ENCODE assay signal across 8 cellular contexts in genomic region chr20:35092524-35093244, GRCh38. TPM values are rescaled to one million over a fixed set of nuclear protein-coding genes. Genes with fewer than 3 reads are reported as not detected.
DNase-seq lines count a peak whose midpoint lies in the region; ATAC-seq and TF ChIP-seq lines count a peak whose summit lies in the region.

A gene with protein sequence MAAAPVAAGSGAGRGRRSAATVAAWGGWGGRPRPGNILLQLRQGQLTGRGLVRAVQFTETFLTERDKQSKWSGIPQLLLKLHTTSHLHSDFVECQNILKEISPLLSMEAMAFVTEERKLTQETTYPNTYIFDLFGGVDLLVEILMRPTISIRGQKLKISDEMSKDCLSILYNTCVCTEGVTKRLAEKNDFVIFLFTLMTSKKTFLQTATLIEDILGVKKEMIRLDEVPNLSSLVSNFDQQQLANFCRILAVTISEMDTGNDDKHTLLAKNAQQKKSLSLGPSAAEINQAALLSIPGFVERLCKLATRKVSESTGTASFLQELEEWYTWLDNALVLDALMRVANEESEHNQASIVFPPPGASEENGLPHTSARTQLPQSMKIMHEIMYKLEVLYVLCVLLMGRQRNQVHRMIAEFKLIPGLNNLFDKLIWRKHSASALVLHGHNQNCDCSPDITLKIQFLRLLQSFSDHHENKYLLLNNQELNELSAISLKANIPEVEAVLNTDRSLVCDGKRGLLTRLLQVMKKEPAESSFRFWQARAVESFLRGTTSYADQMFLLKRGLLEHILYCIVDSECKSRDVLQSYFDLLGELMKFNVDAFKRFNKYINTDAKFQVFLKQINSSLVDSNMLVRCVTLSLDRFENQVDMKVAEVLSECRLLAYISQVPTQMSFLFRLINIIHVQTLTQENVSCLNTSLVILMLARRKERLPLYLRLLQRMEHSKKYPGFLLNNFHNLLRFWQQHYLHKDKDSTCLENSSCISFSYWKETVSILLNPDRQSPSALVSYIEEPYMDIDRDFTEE (minus strand): TSS chr20:35092807. CDS start chr20:35092781, 26 bp downstream.

- DNase-seq in AG08396 (ENCODE audit: low spot score) (peak; percentile 92), NCI-H2196 (lab: John Stamatoyannopoulos, UW; ENCODE audit: unreplicated experiment) (peak; percentile 91), activated B cell treated with CpG ODN at 0.5 μM for 24 hours (peak; percentile 87), iris pigment epithelial cell (ENCODE audit: low read depth) (peak; percentile 86)
- DNase-seq in central memory CD4-positive, alpha-beta T cell: peak; percentile 87
- peak; percentile 76 to 85 (median 79) for DNase-seq in stimulated activated CD4-positive, alpha-beta T cell treated with anti-CD3 and anti-CD28 coated beads, Interleukin-12 subunit alpha, Interleukin-12 subunit beta, amount 100 ng/mL, for 48 hours (ENCODE audit: low read depth in 2 of 3, low spot score in 1 of 3)

- H3K9me3 Mint-ChIP-seq in activated B cell treated with CpG ODN at 0.5 μM for 24 hours: no peaks in the 10 kb centered on the region

- H3K27ac Mint-ChIP-seq in activated B cell treated with CpG ODN at 0.5 μM for 24 hours: peak within 1 kb of the TSS; percentile 91

- ATAC-seq in GM18867 (IDR thresholded peaks at IDR 0.05; ENCODE audit: unreplicated experiment) (peak; percentile 90), HG03103 (IDR thresholded peaks at IDR 0.05; ENCODE audit: low read depth, unreplicated experiment) (peak; percentile 82), activated B cell treated with CpG ODN at 0.5 μM for 24 hours (ENCODE audit: low read depth) (peak; percentile 97)

- POLR2A ChIA-PET in activated B cell treated with CpG ODN at 0.5 μM for 24 hours (lab: Charles Lee): interaction anchor here (0.6 to 1.7 kb wide), 13 partner anchors 12 to 984 kb away, joined by 3 to 13 read pairs (median 4); partner anchors contain the start of genes EDEM2, EIF6, GGT7 and RBM39

- H3K4me1 Mint-ChIP-seq in activated B cell treated with CpG ODN at 0.5 μM for 24 hours: peaks cover 49% of the 10 kb centered on the region

- peaks cover 11% of the 10 kb centered on the region for H3K36me3 Mint-ChIP-seq in activated B cell treated with CpG ODN at 0.5 μM for 24 hours (ENCODE audit: low read depth)

- peak; percentile 34 for TF ChIP-seq CTCF in activated B cell treated with CpG ODN at 0.5 μM for 24 hours (IDR thresholded peaks at IDR 0.05)

- H3K4me3 Mint-ChIP-seq in activated B cell treated with CpG ODN at 0.5 μM for 24 hours: peak within 1 kb of the TSS; percentile 95

- intact Hi-C loops in activated B cell treated with CpG ODN at 0.5 μM for 24 hours (cut with micrococcal nuclease): loop anchor here (1.0 to 5.0 kb wide), 10 partner anchors 37 to 1282 kb away; partner anchors contain the start of genes ACSS2, CHMP4B, GGT7 and GSS

- H3K27me3 Mint-ChIP-seq in activated B cell treated with CpG ODN at 0.5 μM for 24 hours: no peaks in the 10 kb centered on the region

- CTCF ChIA-PET in activated B cell treated with CpG ODN at 0.5 μM for 24 hours (lab: Charles Lee): interaction anchor here (4.1 kb wide), 1 partner anchor 117 kb away, joined by 37 read pairs; no protein-coding TSS in a partner anchor

RNA-seq across cellular contexts. Expression of the gene that starts here (rescaled TPM):
- total RNA-seq in activated B cell treated with CpG ODN at 0.5 μM for 24 hours: 58.3 and 60.2 TPM in 2 replicates

Comparison
In these comparisons a context has a peak if more than half of its experiments do, and no peak if none do; other contexts are left out.
1. Peak in every context shown above with its lines: DNase-seq and ATAC-seq.